Comparison of ENCODE assay signal across 26 cellular contexts in genomic region chr6:167748458-167749379, GRCh38.
A peak's percentile ranks its signal among the peaks of the same experiment; 100 is the strongest.
DNase-seq lines count a peak whose midpoint lies in the region; ATAC-seq, FAIRE-seq and TF ChIP-seq lines count a peak whose summit lies in the region.
"Had no signal": no experiment of that assay in that cellular context is flagged by ENCODE, and none has a peak within 500 bp of the region (broad histone marks: within the 10 kb centered on the region; RNA-seq: fewer than 3 reads in every experiment).

No MANE protein-coding gene starts in this region.

- H4K12ac ChIP-seq in trophoblast cell (ENCODE audit: low read depth, low read length) = no peak overlapping the region

- H3K9me1 ChIP-seq in K562 (ENCODE audit: control insufficient read depth, insufficient read depth, low read length) = no peaks in the 10 kb centered on the region

- 1% methylated on average over 26 of the region's 26 CpGs for WGBS in K562 (ENCODE audit: insufficient coverage, low coverage, missing lambda C conversion rate)
- WGBS in trophoblast cell (ENCODE audit: extremely low coverage, insufficient coverage, insufficient read length) = no CpG with 5 or more reads among the region's 26 CpGs

- no peak for TF ChIP-seq EP300 in K562 (IDR thresholded peaks at IDR 0.05; ENCODE audit: low read length)

- peak overlapping the region; percentile 80 for H2BK12ac ChIP-seq in trophoblast cell (ENCODE audit: low read length)

- H2BK5ac ChIP-seq in trophoblast cell (ENCODE audit: low read depth, low read length, poor library complexity) = peak overlapping the region; percentile 18

- no peak for TF ChIP-seq POLR2A in K562 (conservative IDR thresholded peaks at IDR 0.05)
- no peak for TF ChIP-seq POLR2A in vagina (IDR thresholded peaks at IDR 0.05)

- intact Hi-C loops in K562 (cut with micrococcal nuclease) (no loop called here), vagina (cut with DNase I) (no loop called here), natural killer cell (cut with micrococcal nuclease) (no loop called here)

- DNase-seq in GM23338 (ENCODE audit: low spot score) (no peak), K562 (ENCODE audit: extremely low read depth in 1 of 4, low spot score in 3 of 4) (no peak), left lobe of liver (ENCODE audit: low spot score) (peak; percentile 41), trophoblast cell (no peak), vagina (ENCODE audit: extremely low spot score in 2 of 2) (no peak), NCI-H1930 (lab: John Stamatoyannopoulos, UW) (no peak), natural killer cell (no peak)
- no peak for DNase-seq in activated T-cell treated with anti-CD3 and anti-CD28 coated beads, Interleukin-2, amount 50 U/mL, for 24 hours
- DNase-seq: activated CD4-positive, alpha-beta T cell treated with anti-CD3 and anti-CD28 coated beads for 36 hours; activated gamma-delta T cell; activated T-cell treated with anti-CD3 and anti-CD28 coated beads, Interleukin-2, amount 50 U/mL, for 1 hour; BE2C; cerebellar nuclear complex; KBM-7; mammary epithelial cell; NCI-H1105; NCI-H2029; NCI-H69; small intestine; stimulated activated CD4-positive, alpha-beta T cell treated with anti-CD3 and anti-CD28 coated beads, Interleukin-2, amount 100 ng/mL, for 24 hours; T-helper 2 cell had no signal

- H3K79me2 ChIP-seq in GM23338 (replicated peaks; ENCODE audit: insufficient read depth) (no peaks in the 10 kb centered on the region), K562 (ENCODE audit: control insufficient read depth, insufficient read depth, low read length) (no peaks in the 10 kb centered on the region), trophoblast cell (ENCODE audit: control insufficient read depth, insufficient read depth, low read length, poor library complexity) (peaks cover 4% of the 10 kb centered on the region)

- no peak overlapping the region for H3K18ac ChIP-seq in trophoblast cell (ENCODE audit: low read length)

- no peak for FAIRE-seq in K562 (lab: Jason Lieb, UNC)
- FAIRE-seq: keratinocyte, small intestine had no signal

- H4K20me1 ChIP-seq in GM23338 (replicated peaks; ENCODE audit: insufficient read depth) (no peaks in the 10 kb centered on the region), K562 (replicated peaks; ENCODE audit: control insufficient read depth, insufficient read depth, low read length) (no peaks in the 10 kb centered on the region)

- in situ Hi-C loops in K562 (cut with MboI) = no loop called here

- TF ChIP-seq CTCF in GM23338 (conservative IDR thresholded peaks at IDR 0.05; ENCODE audit: low read depth in 2 of 2) = no peak
- no peak for TF ChIP-seq CTCF in K562 (IDR thresholded peaks at IDR 0.05 in 2 of 3, conservative IDR thresholded peaks at IDR 0.05 in 1 of 3; ENCODE audit: insufficient read depth in 2 of 3, low read depth in 1 of 3, low read length in 3 of 3)
- TF ChIP-seq CTCF in vagina (IDR thresholded peaks at IDR 0.05) = no peak
- no peak for TF ChIP-seq CTCF in natural killer cell (IDR thresholded peaks at IDR 0.05)

- H3K4me3 ChIP-seq in GM23338 (no peak overlapping the region), K562 (no peak overlapping the region), trophoblast cell (ENCODE audit: low read depth, low read length) (no peak overlapping the region), vagina (no peak overlapping the region)
- H3K4me3 ChIP-seq: HAP-1, SK-N-MC, upper lobe of left lung had no signal

- no peak overlapping the region for H3K23ac ChIP-seq in trophoblast cell (ENCODE audit: low read length)

- H2AFZ ChIP-seq in GM23338 = peak overlapping the region; percentile 52
- no peak overlapping the region for H2AFZ ChIP-seq in K562 (ENCODE audit: low read depth, low read length)
- H2AFZ ChIP-seq in trophoblast cell (ENCODE audit: insufficient read depth, low read length, poor library complexity) = no peak overlapping the region

- peaks cover 21% of the 10 kb centered on the region; the same call in 2 of the 3 replicates for H3K4me1 Mint-ChIP-seq in GM23338
- H3K4me1 Mint-ChIP-seq in activated T-cell treated with anti-CD3 and anti-CD28 coated beads, Interleukin-2, amount 50 U/mL, for 24 hours (ENCODE audit: low read depth) = no peaks in the 10 kb centered on the region
- no peaks in the 10 kb centered on the region for H3K4me1 Mint-ChIP-seq in natural killer cell
- H3K4me1 Mint-ChIP-seq: activated CD4-positive, alpha-beta T cell treated with anti-CD3 and anti-CD28 coated beads for 36 hours had no signal

- peak overlapping the region; percentile 79 for H2BK120ac ChIP-seq in trophoblast cell (ENCODE audit: insufficient read depth, low read length, poor library complexity)

- H3K4me3 Mint-ChIP-seq in GM23338 (no peak overlapping the region), natural killer cell (no peak overlapping the region)
- H3K4me3 Mint-ChIP-seq in activated T-cell treated with anti-CD3 and anti-CD28 coated beads, Interleukin-2, amount 50 U/mL, for 24 hours = no peak overlapping the region
- H3K4me3 Mint-ChIP-seq: activated CD4-positive, alpha-beta T cell treated with anti-CD3 and anti-CD28 coated beads for 36 hours had no signal

- H3K36me3 ChIP-seq in GM23338 (ENCODE audit: insufficient read depth) (no peaks in the 10 kb centered on the region), K562 (ENCODE audit: control insufficient read depth, insufficient read depth, low read length) (no peaks in the 10 kb centered on the region), trophoblast cell (ENCODE audit: control insufficient read depth in 1 of 2, insufficient read depth in 2 of 2, low read length in 2 of 2) (no peaks in the 10 kb centered on the region), vagina (no peaks in the 10 kb centered on the region)
- H3K36me3 ChIP-seq: BE2C, HAP-1, upper lobe of left lung had no signal

- no peak overlapping the region for H3K4ac ChIP-seq in trophoblast cell (ENCODE audit: low read depth, low read length)

- H3K27ac ChIP-seq in GM23338 (ENCODE audit: low read depth) = no peak overlapping the region
- no peak overlapping the region for H3K27ac ChIP-seq in K562 (ENCODE audit: extremely low read depth, low read depth, low read length)
- H3K27ac ChIP-seq in trophoblast cell (ENCODE audit: low read depth, low read length) = peak overlapping the region; percentile 65
- no peak overlapping the region for H3K27ac ChIP-seq in vagina
- H3K27ac ChIP-seq: RWPE1, SK-N-MC, upper lobe of left lung had no signal

- peaks cover 38% of the 10 kb centered on the region for H3K79me1 ChIP-seq in trophoblast cell (ENCODE audit: low read length)

- no peak overlapping the region for H2AK5ac ChIP-seq in trophoblast cell (ENCODE audit: low read length)

- H3K14ac ChIP-seq in trophoblast cell (ENCODE audit: low read length) = no peak overlapping the region

- CTCF ChIA-PET in K562 (lab: Yijun Ruan, JAX; ENCODE audit: low intra/inter-chr PET ratio) = no interaction called here

- H3K27ac Mint-ChIP-seq in GM23338 (0 out of 2 replicates have a peak overlapping the region, but pooled peaks have one; percentile 1), natural killer cell (no peak overlapping the region)
- no peak overlapping the region for H3K27ac Mint-ChIP-seq in activated T-cell treated with anti-CD3 and anti-CD28 coated beads, Interleukin-2, amount 50 U/mL, for 24 hours
- H3K27ac Mint-ChIP-seq: activated CD4-positive, alpha-beta T cell treated with anti-CD3 and anti-CD28 coated beads for 36 hours had no signal

- peak overlapping the region; percentile 52 for H4K91ac ChIP-seq in trophoblast cell (ENCODE audit: low read depth, low read length)

- H3K27me3 Mint-ChIP-seq in GM23338 (ENCODE audit: insufficient read depth, low read depth, poor library complexity) (no peaks in the 10 kb centered on the region), natural killer cell (ENCODE audit: low read depth in 2 of 2) (peaks cover 0 to 3% of the 10 kb centered on the region in 2 donors)
- H3K27me3 Mint-ChIP-seq in activated T-cell treated with anti-CD3 and anti-CD28 coated beads, Interleukin-2, amount 50 U/mL, for 24 hours = peaks cover 18% of the 10 kb centered on the region

- no peaks in the 10 kb centered on the region; the same call in 1 of the 3 replicates for H3K9me3 Mint-ChIP-seq in GM23338
- no peaks in the 10 kb centered on the region for H3K9me3 Mint-ChIP-seq in activated T-cell treated with anti-CD3 and anti-CD28 coated beads, Interleukin-2, amount 50 U/mL, for 24 hours
- H3K9me3 Mint-ChIP-seq in natural killer cell = no peaks in the 10 kb centered on the region

- H3K9me2 ChIP-seq in GM23338 (ENCODE audit: insufficient read depth) = peaks cover 7% of the 10 kb centered on the region

- no peak for TF ChIP-seq RAD21 in K562 (CRISPR knock-in tag; conservative IDR thresholded peaks at IDR 0.05 in 1 of 2, IDR thresholded peaks at IDR 0.05 in 1 of 2)

- BruUV-seq in K562 (replicated peaks; lab: Mats Ljungman, UMichigan) = no TSS peak

- H3K9ac ChIP-seq in K562 (ENCODE audit: insufficient read depth in 1 of 2, low read depth in 2 of 2, low read length in 2 of 2) = no peak overlapping the region
- no peak overlapping the region for H3K9ac ChIP-seq in trophoblast cell (ENCODE audit: low read length)

- H4K8ac ChIP-seq in trophoblast cell (ENCODE audit: low read depth, low read length) = peak overlapping the region; percentile 37

- POLR2A ChIA-PET in K562 (lab: Yijun Ruan, JAX) = no interaction called here

- ATAC-seq in GM23338 (peak; percentile 36), K562 (no peak; the same call in 2 of the 3 replicates), left lobe of liver (no peak), natural killer cell (no peak)
- ATAC-seq: activated CD4-positive, alpha-beta T cell treated with anti-CD3 and anti-CD28 coated beads for 36 hours had no signal

- H3K4me1 ChIP-seq in GM23338 (ENCODE audit: insufficient read depth) (no peaks in the 10 kb centered on the region), K562 (replicated peaks in 1 of 2; ENCODE audit: control insufficient read depth in 2 of 2, insufficient read depth in 2 of 2, low read length in 2 of 2) (no peaks in the 10 kb centered on the region), trophoblast cell (ENCODE audit: control insufficient read depth in 1 of 2, insufficient read depth in 2 of 2, low read length in 2 of 2) (peaks cover 53 to 54% of the 10 kb centered on the region in 2 experiments), vagina (peaks cover 44% of the 10 kb centered on the region)
- H3K4me1 ChIP-seq: BE2C, HAP-1 had no signal

- H3K9me3 ChIP-seq in K562 (replicated peaks; ENCODE audit: control insufficient read depth, insufficient read depth, low read depth, low read length) (no peaks in the 10 kb centered on the region), trophoblast cell (ENCODE audit: insufficient read depth, low read depth, low read length) (peaks cover 2% of the 10 kb centered on the region), vagina (no peaks in the 10 kb centered on the region)
- H3K9me3 ChIP-seq: BE2C, HAP-1, upper lobe of left lung had no signal

- no peaks in the 10 kb centered on the region for H3F3A ChIP-seq in GM23338 (replicated peaks; ENCODE audit: low read depth)

- H3K36me3 Mint-ChIP-seq in GM23338 (ENCODE audit: low read depth) (no peaks in the 10 kb centered on the region; the same call in 2 of the 3 replicates), natural killer cell (no peaks in the 10 kb centered on the region)
- H3K36me3 Mint-ChIP-seq in activated T-cell treated with anti-CD3 and anti-CD28 coated beads, Interleukin-2, amount 50 U/mL, for 24 hours (ENCODE audit: low read depth) = no peaks in the 10 kb centered on the region

- no peak overlapping the region for H3K4me2 ChIP-seq in GM23338
- no peak overlapping the region for H3K4me2 ChIP-seq in K562 (ENCODE audit: insufficient read depth, low read length)
- H3K4me2 ChIP-seq in trophoblast cell (ENCODE audit: low read length) = no peak overlapping the region

- H3K27me3 ChIP-seq in GM23338 (ENCODE audit: insufficient read depth) = no peaks in the 10 kb centered on the region
- H3K27me3 ChIP-seq in K562 (ENCODE audit: control insufficient read depth in 2 of 2, insufficient read depth in 2 of 2, low read length in 2 of 2) = peaks cover 70 to 76% of the 10 kb centered on the region in 2 experiments
- H3K27me3 ChIP-seq in trophoblast cell (ENCODE audit: insufficient read depth, low read length) = no peaks in the 10 kb centered on the region
- no peaks in the 10 kb centered on the region for H3K27me3 ChIP-seq in vagina
- H3K27me3 ChIP-seq: BE2C, upper lobe of left lung had no signal
